15 cellular contexts compared by ENCODE assay signal in genomic region chr6:43948527-43949450, GRCh38.
DNase-seq lines count a peak whose midpoint lies in the region; ATAC-seq and TF ChIP-seq lines count a peak whose summit lies in the region.
"Had no signal": no experiment of that assay in that cellular context is flagged by ENCODE, and none has a peak within 500 bp of the region (broad histone marks: within the 10 kb centered on the region; RNA-seq: fewer than 3 reads in every experiment).

No MANE protein-coding gene starts in this region.

- no peak overlapping the region for H3K4me3 Mint-ChIP-seq in type B pancreatic cell
- H3K4me3 Mint-ChIP-seq: stimulated activated effector memory CD8-positive, alpha-beta T cell treated with anti-CD3 and anti-CD28 coated beads, Interleukin-12 subunit alpha, Interleukin-12 subunit beta, amount 100 ng/mL, for 72 hours had no signal

- H3K4me1 Mint-ChIP-seq in type B pancreatic cell (ENCODE audit: unreplicated experiment) = peaks cover 23% of the 10 kb centered on the region
- H3K4me1 Mint-ChIP-seq: stimulated activated effector memory CD8-positive, alpha-beta T cell treated with anti-CD3 and anti-CD28 coated beads, Interleukin-12 subunit alpha, Interleukin-12 subunit beta, amount 100 ng/mL, for 72 hours had no signal

- H3K36me3 ChIP-seq in right atrium auricular region = no peaks in the 10 kb centered on the region
- H3K36me3 ChIP-seq in heart right ventricle = no peaks in the 10 kb centered on the region
- no peaks in the 10 kb centered on the region for H3K36me3 ChIP-seq in esophagus muscularis mucosa
- H3K36me3 ChIP-seq: breast epithelium had no signal

- peaks cover 8% of the 10 kb centered on the region for H3K9me3 Mint-ChIP-seq in type B pancreatic cell

- TF ChIP-seq POLR2A in esophagus muscularis mucosa (IDR thresholded peaks at IDR 0.05; ENCODE audit: low read depth) = no peak

- peaks cover 0 to 14% of the 10 kb centered on the region in 2 donors for H3K4me1 ChIP-seq in right atrium auricular region
- H3K4me1 ChIP-seq in heart right ventricle = peaks cover 0 to 33% (median 6%) of the 10 kb centered on the region in 9 donors
- peaks cover 1 to 15% (median 3%) of the 10 kb centered on the region in 4 donors for H3K4me1 ChIP-seq in esophagus muscularis mucosa
- H3K4me1 ChIP-seq: breast epithelium had no signal

- intact Hi-C loops in heart right ventricle (cut with DNase I) (loop anchor here in 1 of 10 donors (5.0 kb wide), 1 partner anchor 91 kb away; no protein-coding TSS in a partner anchor), esophagus muscularis mucosa (cut with DNase I) (no loop called here)

- TF ChIP-seq EP300 in esophagus muscularis mucosa (IDR thresholded peaks at IDR 0.05) = no peak

- H3K27ac Mint-ChIP-seq in type B pancreatic cell = no peak overlapping the region
- H3K27ac Mint-ChIP-seq: stimulated activated effector memory CD8-positive, alpha-beta T cell treated with anti-CD3 and anti-CD28 coated beads, Interleukin-12 subunit alpha, Interleukin-12 subunit beta, amount 100 ng/mL, for 72 hours had no signal

- TF ChIP-seq CTCF in right atrium auricular region (IDR thresholded peaks at IDR 0.05) = no peak
- no peak for TF ChIP-seq CTCF in heart right ventricle (IDR thresholded peaks at IDR 0.05)
- TF ChIP-seq CTCF in type B pancreatic cell (conservative IDR thresholded peaks at IDR 0.05) = no peak
- no peak for TF ChIP-seq CTCF in esophagus muscularis mucosa (IDR thresholded peaks at IDR 0.05)

- H3K4me3 ChIP-seq in right atrium auricular region (no peak overlapping the region), heart right ventricle (no peak overlapping the region), esophagus muscularis mucosa (no peak overlapping the region)
- H3K4me3 ChIP-seq: breast epithelium had no signal

- peaks cover 0 to 14% of the 10 kb centered on the region in 2 donors for H3K9me3 ChIP-seq in right atrium auricular region
- H3K9me3 ChIP-seq in heart right ventricle = peaks cover 0 to 19% (median 10%) of the 10 kb centered on the region in 11 donors
- H3K9me3 ChIP-seq in esophagus muscularis mucosa = peaks cover 0 to 18% (median 9%) of the 10 kb centered on the region in 4 donors

- 83 to 85% methylated on average over 5 of the region's 5 CpGs for WGBS in heart right ventricle, 2 donors
- 84% methylated on average over 5 of the region's 5 CpGs for WGBS in esophagus muscularis mucosa

- no peak for ATAC-seq in heart right ventricle
- ATAC-seq in GM18873 (IDR thresholded peaks at IDR 0.05; ENCODE audit: low FRiP score, unreplicated experiment) = no peak
- ATAC-seq: stimulated activated effector memory CD8-positive, alpha-beta T cell treated with anti-CD3 and anti-CD28 coated beads, Interleukin-12 subunit alpha, Interleukin-12 subunit beta, amount 100 ng/mL, for 72 hours had no signal

- no peaks in the 10 kb centered on the region for H3K27me3 Mint-ChIP-seq in type B pancreatic cell

- H3K27ac ChIP-seq in right atrium auricular region (peak overlapping the region; percentile 10 to 42), heart right ventricle (peak overlapping the region in 2 of 10 donors; percentile 2 to 15), esophagus muscularis mucosa (replicated peaks in 1 of 4) (no peak overlapping the region)
- H3K27ac ChIP-seq: breast epithelium had no signal

- H3K36me3 Mint-ChIP-seq in type B pancreatic cell = no peaks in the 10 kb centered on the region
- H3K36me3 Mint-ChIP-seq: stimulated activated effector memory CD8-positive, alpha-beta T cell treated with anti-CD3 and anti-CD28 coated beads, Interleukin-12 subunit alpha, Interleukin-12 subunit beta, amount 100 ng/mL, for 72 hours had no signal

- H3K27me3 ChIP-seq in right atrium auricular region = no peaks in the 10 kb centered on the region
- H3K27me3 ChIP-seq in heart right ventricle = no peaks in the 10 kb centered on the region
- no peaks in the 10 kb centered on the region for H3K27me3 ChIP-seq in esophagus muscularis mucosa
- H3K27me3 ChIP-seq: breast epithelium had no signal

- DNase-seq in right atrium auricular region (ENCODE audit: low spot score) = no peak
- DNase-seq in heart right ventricle = no peak
- DNase-seq in RPMI7951 (ENCODE audit: low read depth) = peak; percentile 94
- DNase-seq in fibroblast of peridontal ligament (ENCODE audit: extremely low read depth) = peak; percentile 84
- DNase-seq in type B pancreatic cell (ENCODE audit: extremely low spot score, unreplicated experiment) = peak; percentile 31
- DNase-seq in esophagus muscularis mucosa (ENCODE audit: extremely low spot score) = no peak
- DNase-seq in COLO668 (lab: John Stamatoyannopoulos, UW; ENCODE audit: unreplicated experiment) = no peak
- DNase-seq: activated CD4-positive, alpha-beta T cell treated with anti-CD3 and anti-CD28 coated beads, Interleukin-2, amount 50 U/mL, for 48 hours; effector CD4-positive, alpha-beta T cell; mammary epithelial cell; NCI-H2171; NK-92 treated with Interleukin-12 subunit alpha and Interleukin-12 subunit beta, amount 100 ng/mL, for 24 hours had no signal

Comparison
In these comparisons a context has a peak if more than half of its experiments do, and no peak if none do; other contexts are left out.
1. DNase-seq: peak in RPMI7951 (single experiment), fibroblast of peridontal ligament (single experiment) and type B pancreatic cell (single experiment); none in right atrium auricular region (single experiment), heart right ventricle (0 of 2), esophagus muscularis mucosa (single experiment) and COLO668 (single experiment).
2. H3K27ac ChIP-seq: peak in right atrium auricular region (2 of 2); none in esophagus muscularis mucosa (0 of 4).